Comparison of ENCODE assay signal across 27 cellular contexts in genomic region chr12:71237128-71237527, GRCh38.
"Had no signal": no experiment of that assay in that cellular context is flagged by ENCODE, and none has a peak within 500 bp of the region (broad histone marks: within the 10 kb centered on the region; RNA-seq: fewer than 3 reads in every experiment).

No MANE protein-coding gene starts in this region.

- H3K36me3 ChIP-seq: MG63, SJSA1 had no signal

- ATAC-seq: HepG2, Panc1, PC-3, T-cell had no signal

- H3K4me1 ChIP-seq: SJSA1 had no signal

- H3K4me3 Mint-ChIP-seq: T-cell had no signal

- H3K27ac Mint-ChIP-seq: T-cell had no signal

- H3K9me3 ChIP-seq: MG63, SJSA1 had no signal

- H3K36me3 Mint-ChIP-seq: T-cell had no signal

- DNase-seq: IMR-90; MG63; NCI-H1092; NCI-H1105 treated with DMSO at 0.1 percent for 48 hours; NCI-H1417 treated with DMSO at 0.1 percent for 48 hours; NCI-H146; NCI-H1694 treated with DMSO at 0.1 percent for 48 hours; NCI-H1930; NCI-H2081; NCI-H2107; NCI-H2171; NCI-H226; NCI-H446; NCI-H510A; NCI-H524 treated with DMSO at 0.1 percent for 48 hours; NCI-H69; NCI-H774; NK-92 treated with Interleukin-12 subunit alpha and Interleukin-12 subunit beta, amount 100 ng/mL, for 24 hours; PC-3; Right ventricle myocardium superior; SIG-M5; SW 1271; T-cell had no signal

- H3K27ac ChIP-seq: SJSA1, SK-N-MC had no signal

- H3K27me3 Mint-ChIP-seq: T-cell had no signal

- H3K4me1 Mint-ChIP-seq: T-cell had no signal

- H3K4me3 ChIP-seq: MG63, SJSA1, SK-N-MC had no signal

- H3K27me3 ChIP-seq: MG63, SJSA1 had no signal
